ENCODE assay signal across 23 cellular contexts in genomic region chr10:75377869-75378268, GRCh38. TPM values are rescaled to one million over a fixed set of nuclear protein-coding genes. Genes with fewer than 3 reads are reported as not detected.
"Had no signal": no experiment of that assay in that cellular context is flagged by ENCODE, and none has a peak within 500 bp of the region (broad histone marks: within the 10 kb centered on the region; RNA-seq: fewer than 3 reads in every experiment).

No MANE protein-coding gene starts in this region.

- H3K36me3 Mint-ChIP-seq: naive B cell had no signal

- H3K4me2 ChIP-seq: hepatocyte had no signal

- DNase-seq: colonic mucosa; cortex of kidney; effector CD8-positive, alpha-beta T cell; effector memory CD8-positive, alpha-beta T cell; endodermal cell; foreskin keratinocyte; heart left ventricle; hypothalamus; left cardiac atrium; left lung; left ventricle myocardium superior; lower lobe of right lung; mesenchymal stem cell; mucosa of descending colon; naive B cell had no signal

- H2AFZ ChIP-seq: hepatocyte had no signal

- ATAC-seq: effector memory CD8-positive, alpha-beta T cell; foreskin keratinocyte; gastroesophageal sphincter; heart left ventricle; left cardiac atrium; left lung; left ventricle myocardium superior; lower lobe of right lung; mucosa of descending colon had no signal

- H3K9me3 ChIP-seq: colonic mucosa, esophagus muscularis mucosa, gastroesophageal sphincter, heart left ventricle, left lung, lower lobe of right lung, mucosa of descending colon had no signal

- H3K4me3 Mint-ChIP-seq: dendritic cell treated with granulocyte-macrophage colony-stimulating factor and Interleukin-4, amounts not matched to agents 40 ng/mL and 50 ng/mL, for 4 days; effector memory CD8-positive, alpha-beta T cell; endodermal cell; mesothelial cell of epicardium; naive B cell had no signal

- H3K4me3 ChIP-seq: colonic mucosa, esophagus muscularis mucosa, gastroesophageal sphincter, heart left ventricle, hepatocyte, left lung, lower lobe of right lung, mucosa of descending colon had no signal

- H3K9me3 Mint-ChIP-seq: dendritic cell treated with granulocyte-macrophage colony-stimulating factor and Interleukin-4, amounts not matched to agents 40 ng/mL and 50 ng/mL, for 4 days; effector memory CD8-positive, alpha-beta T cell; endodermal cell; mesothelial cell of epicardium had no signal

- H3K79me2 ChIP-seq: hepatocyte had no signal

- H3K36me3 ChIP-seq: colonic mucosa, esophagus muscularis mucosa, gastroesophageal sphincter, heart left ventricle, left lung, lower lobe of right lung had no signal

- H3K4me1 Mint-ChIP-seq: endodermal cell had no signal

- H3K27ac ChIP-seq: colonic mucosa, epithelial cell of prostate, esophagus muscularis mucosa, foreskin keratinocyte, gastroesophageal sphincter, heart left ventricle, hepatocyte, left lung, lower lobe of right lung had no signal

- H3K4me1 ChIP-seq: colonic mucosa, foreskin keratinocyte, heart left ventricle had no signal

- H3K27me3 ChIP-seq: colonic mucosa, esophagus muscularis mucosa, foreskin keratinocyte, gastroesophageal sphincter, heart left ventricle, hepatocyte, left lung had no signal

- H3K27ac Mint-ChIP-seq: effector memory CD8-positive, alpha-beta T cell; endodermal cell; mesothelial cell of epicardium; naive B cell had no signal

RNA-seq across cellular contexts. Expression of gene LRMDA, which starts 53.6 kb away (rescaled TPM):
- total RNA-seq: foreskin keratinocyte, myocyte had no signal
- polyA plus RNA-seq: foreskin keratinocyte, keratinocyte had no signal
